Comparison of ENCODE assay signal across 8 cellular contexts in genomic region chrX:103175944-103176753, GRCh38. TPM values are rescaled to one million over a fixed set of nuclear protein-coding genes. Genes with fewer than 3 reads are reported as not detected.
DNase-seq lines count a peak whose midpoint lies in the region; ATAC-seq and TF ChIP-seq lines count a peak whose summit lies in the region.

No MANE protein-coding gene starts in this region.

- no peak for TF ChIP-seq EP300 in suprapubic skin (IDR thresholded peaks at IDR 0.05)

- CTCF ChIA-PET in naive thymus-derived CD4-positive, alpha-beta T cell (lab: Charles Lee): interaction anchor here (0.8 to 2.7 kb wide), 3 partner anchors 53 to 288 kb away, joined by 3 to 16 read pairs (median 3); no protein-coding TSS in a partner anchor

- POLR2A ChIA-PET in naive thymus-derived CD4-positive, alpha-beta T cell (lab: Charles Lee): no interaction called here

- H3K9me3 Mint-ChIP-seq in naive thymus-derived CD4-positive, alpha-beta T cell: peaks cover 0 to 2% (median 0%) of the 10 kb centered on the region in 11 donors

- H3K4me3 ChIP-seq in epithelial cell of esophagus (ENCODE audit: low read length) (no peak overlapping the region), suprapubic skin (no peak overlapping the region)
- no peak overlapping the region for H3K4me3 ChIP-seq in naive thymus-derived CD4-positive, alpha-beta T cell (ENCODE audit: low read length)

- H3K27me3 Mint-ChIP-seq in naive thymus-derived CD4-positive, alpha-beta T cell: peaks cover 0 to 9% (median 6%) of the 10 kb centered on the region in 5 donors

- DNase-seq in NCI-H2196 (lab: John Stamatoyannopoulos, UW; ENCODE audit: unreplicated experiment) (peak; percentile 33), NCI-H2196 treated with DMSO at 0.1 percent for 48 hours (lab: John Stamatoyannopoulos, UW; ENCODE audit: unreplicated experiment) (no peak), NCI-H69 (lab: John Stamatoyannopoulos, UW) (peak; percentile 34), activated T-cell treated with anti-CD3 and anti-CD28 coated beads for 1 hour (ENCODE audit: low read depth) (peak; percentile 38), epithelial cell of esophagus (ENCODE audit: low read depth) (peak; percentile 48), suprapubic skin (ENCODE audit: low spot score in 2 of 2) (no peak)
- DNase-seq in naive thymus-derived CD4-positive, alpha-beta T cell: peak; percentile 16 to 56 (median 43)

- peaks cover 2 to 5% (median 4%) of the 10 kb centered on the region in 7 donors for H3K4me1 Mint-ChIP-seq in naive thymus-derived CD4-positive, alpha-beta T cell

- 34% methylated on average over 11 of the region's 11 CpGs for WGBS in suprapubic skin

- H3K36me3 Mint-ChIP-seq in naive thymus-derived CD4-positive, alpha-beta T cell: no peaks in the 10 kb centered on the region

- peak overlapping the region; percentile 7 to 71 (median 42) for H3K4me3 Mint-ChIP-seq in naive thymus-derived CD4-positive, alpha-beta T cell

- TF ChIP-seq CTCF in epithelial cell of esophagus (IDR thresholded peaks at IDR 0.05; ENCODE audit: insufficient read depth, low read depth, low read length, missing control alignments) (peak; percentile 75), suprapubic skin (IDR thresholded peaks at IDR 0.05) (peak; percentile 19 to 52)

- intact Hi-C loops in naive thymus-derived CD4-positive, alpha-beta T cell (cut with micrococcal nuclease): loop anchor here (1.0 to 5.0 kb wide), 2 partner anchors 225 to 244 kb away; no protein-coding TSS in a partner anchor

- H3K27me3 ChIP-seq in naive thymus-derived CD4-positive, alpha-beta T cell (ENCODE audit: control insufficient read depth in 2 of 2, insufficient read depth in 2 of 2, low read length in 2 of 2): no peaks in the 10 kb centered on the region
- H3K27me3 ChIP-seq in suprapubic skin: no peaks in the 10 kb centered on the region

- no peak for TF ChIP-seq POLR2A in suprapubic skin (IDR thresholded peaks at IDR 0.05)

- H3K9me3 ChIP-seq in naive thymus-derived CD4-positive, alpha-beta T cell (ENCODE audit: control insufficient read depth in 2 of 3, low read length in 3 of 3): no peaks in the 10 kb centered on the region
- no peaks in the 10 kb centered on the region for H3K9me3 ChIP-seq in suprapubic skin

- no peak overlapping the region for H3K27ac Mint-ChIP-seq in naive thymus-derived CD4-positive, alpha-beta T cell

- H3K36me3 ChIP-seq in naive thymus-derived CD4-positive, alpha-beta T cell (ENCODE audit: control insufficient read depth in 2 of 3, insufficient read depth in 3 of 3, low read length in 3 of 3): no peaks in the 10 kb centered on the region
- no peaks in the 10 kb centered on the region for H3K36me3 ChIP-seq in suprapubic skin

- H3K27ac ChIP-seq in naive thymus-derived CD4-positive, alpha-beta T cell (ENCODE audit: low read depth, low read length): no peak overlapping the region
- H3K27ac ChIP-seq in suprapubic skin: no peak overlapping the region

- no peaks in the 10 kb centered on the region for H3K4me1 ChIP-seq in naive thymus-derived CD4-positive, alpha-beta T cell (ENCODE audit: control insufficient read depth in 2 of 2, insufficient read depth in 2 of 2, low read length in 2 of 2)
- H3K4me1 ChIP-seq in suprapubic skin: no peaks in the 10 kb centered on the region

- peak; percentile 73 for ATAC-seq in HG02884 (IDR thresholded peaks at IDR 0.05; ENCODE audit: unreplicated experiment)
- peak; percentile 78 for ATAC-seq in naive thymus-derived CD4-positive, alpha-beta T cell

RNA-seq across cellular contexts. Expression of gene BEX4, which starts 38.8 kb away (rescaled TPM):
- 10 to 100 TPM in 4 of 5 experiments, 1 to 10 TPM in 1; 8.8 to 51.2 (median 41.1) TPM for total RNA-seq in naive thymus-derived CD4-positive, alpha-beta T cell
- 100 to 1,000 TPM in 1 of 2 donors, 10 to 100 TPM in 1; 94.7 to 120 TPM for polyA plus RNA-seq in naive thymus-derived CD4-positive, alpha-beta T cell
- total RNA-seq in suprapubic skin: 10 to 100 TPM; 10.7 to 25.3 (median 18.8) TPM

Comparison
In these comparisons a context has a peak if more than half of its experiments do, and no peak if none do; other contexts are left out.
1. DNase-seq: peak in NCI-H2196 (single experiment), NCI-H69 (single experiment), activated T-cell treated with anti-CD3 and anti-CD28 coated beads for 1 hour (single experiment), epithelial cell of esophagus (single experiment) and naive thymus-derived CD4-positive, alpha-beta T cell (9 of 9); none in NCI-H2196 treated with DMSO at 0.1 percent for 48 hours (single experiment) and suprapubic skin (0 of 2).